ENCODE assay signal across 23 cellular contexts in genomic region chr7:18901351-18901750, GRCh38.
"Had no signal": no experiment of that assay in that cellular context is flagged by ENCODE, and none has a peak within 500 bp of the region (broad histone marks: within the 10 kb centered on the region; RNA-seq: fewer than 3 reads in every experiment).

No MANE protein-coding gene starts in this region.

- H3K36me3 ChIP-seq: adrenal gland, Peyer's patch, WERI-Rb-1 had no signal

- FAIRE-seq: bronchial epithelial cell had no signal

- H3K4me3 ChIP-seq: adrenal gland, Peyer's patch had no signal

- H3K27ac ChIP-seq: adrenal gland, Peyer's patch had no signal

- H3K27me3 Mint-ChIP-seq: activated CD8-positive, alpha-beta T cell treated with anti-CD3 and anti-CD28 coated beads for 36 hours; activated naive CD8-positive, alpha-beta T cell treated with anti-CD3 and anti-CD28 coated beads, Interleukin-2, amount 10 ng/mL, durations not matched to agents 7 days and 5 days had no signal

- H3K27ac Mint-ChIP-seq: activated CD8-positive, alpha-beta T cell treated with anti-CD3 and anti-CD28 coated beads for 36 hours; activated naive CD8-positive, alpha-beta T cell treated with anti-CD3 and anti-CD28 coated beads, Interleukin-2, amount 10 ng/mL, durations not matched to agents 7 days and 5 days had no signal

- ATAC-seq: activated CD4-positive, CD25-positive, alpha-beta regulatory T cell treated with anti-CD3 and anti-CD28 coated beads, Interleukin-2, amount 50 U/mL, for 24 hours; activated CD8-positive, alpha-beta T cell treated with anti-CD3 and anti-CD28 coated beads for 36 hours had no signal

- H3K4me3 Mint-ChIP-seq: activated CD8-positive, alpha-beta T cell treated with anti-CD3 and anti-CD28 coated beads for 36 hours; activated naive CD8-positive, alpha-beta T cell treated with anti-CD3 and anti-CD28 coated beads, Interleukin-2, amount 10 ng/mL, durations not matched to agents 7 days and 5 days had no signal

- H3K4me1 Mint-ChIP-seq: activated naive CD8-positive, alpha-beta T cell treated with anti-CD3 and anti-CD28 coated beads, Interleukin-2, amount 10 ng/mL, durations not matched to agents 7 days and 5 days had no signal

- H3K9me3 ChIP-seq: adrenal gland, Peyer's patch had no signal

- DNase-seq: activated CD4-positive, alpha-beta T cell treated with anti-CD3 and anti-CD28 coated beads for 4 hours; activated CD8-positive, alpha-beta memory T cell treated with anti-CD3 and anti-CD28 coated beads, Interleukin-2, amount 50 U/mL, for 4 hours; activated CD8-positive, alpha-beta T cell treated with anti-CD3 and anti-CD28 coated beads for 36 hours; activated naive CD4-positive, alpha-beta T cell treated with anti-CD3 and anti-CD28 coated beads, Interleukin-2, amount 50 U/mL, for 16 hours; activated naive CD8-positive, alpha-beta T cell treated with anti-CD3 and anti-CD28 coated beads, Interleukin-2, amount 10 ng/mL, durations not matched to agents 7 days and 5 days; adrenal gland; aorta; central memory CD4-positive, alpha-beta T cell; KG1; MV-4-11; NCI-H1092 treated with DMSO at 0.1 percent for 48 hours; NCI-H1436; NCI-H1694 treated with DMSO at 0.1 percent for 48 hours; NCI-H2029 treated with DMSO at 0.1 percent for 48 hours; NCI-H345; NCI-H510A; NCI-H526 treated with DMSO at 0.1 percent for 48 hours; Peyer's patch; SHP77; T-helper 1 cell; WERI-Rb-1 had no signal

- H3K36me3 Mint-ChIP-seq: activated naive CD8-positive, alpha-beta T cell treated with anti-CD3 and anti-CD28 coated beads, Interleukin-2, amount 10 ng/mL, durations not matched to agents 7 days and 5 days had no signal
